Comparison of ENCODE assay signal across 18 cellular contexts in the genomic region with DNA sequence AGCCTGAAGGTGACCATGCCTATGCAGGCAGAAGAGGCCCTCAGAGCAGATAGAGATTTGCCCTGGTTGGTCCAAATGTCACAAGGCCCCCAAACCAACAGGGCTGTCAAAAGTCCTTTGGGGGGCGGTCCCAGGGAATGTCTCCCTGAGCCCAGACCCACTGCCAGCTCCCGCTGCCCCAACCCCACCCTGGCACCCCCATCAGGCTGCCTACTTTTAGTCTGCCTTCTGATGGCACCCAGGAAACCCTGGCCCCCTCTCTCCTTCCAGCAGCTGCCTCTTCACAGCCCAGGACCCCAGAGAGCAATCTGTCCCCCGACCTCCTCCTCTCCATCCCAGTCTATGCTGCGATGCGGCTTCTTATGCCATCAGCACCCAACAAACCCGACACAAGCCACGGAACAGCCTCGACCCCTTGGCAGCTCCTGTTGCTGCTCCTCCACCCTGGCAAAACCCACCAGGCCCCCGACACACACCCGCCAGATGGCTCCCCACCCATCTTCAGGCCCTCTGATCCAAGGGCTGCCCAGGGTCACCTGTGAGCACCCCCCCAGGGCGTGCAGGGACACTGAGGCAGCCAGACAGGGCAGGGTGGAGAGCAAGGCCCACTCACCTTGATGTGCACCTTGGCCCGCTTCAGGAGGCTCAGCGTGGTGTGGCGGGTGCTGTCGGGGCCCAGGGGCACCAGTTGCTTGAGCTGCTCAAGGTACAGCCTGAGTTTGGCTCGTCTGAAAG. TPM values are rescaled to one million over a fixed set of nuclear protein-coding genes. Genes with fewer than 3 reads are reported as not detected.
A peak's percentile ranks its signal among the peaks of the same experiment; 100 is the strongest.
DNase-seq lines count a peak whose midpoint lies in the region; ATAC-seq and TF ChIP-seq lines count a peak whose summit lies in the region.
"Had no signal": no experiment of that assay in that cellular context is flagged by ENCODE, and none has a peak within 500 bp of the region (broad histone marks: within the 10 kb centered on the region; RNA-seq: fewer than 3 reads in every experiment).

No MANE protein-coding gene starts in this region.

- peaks cover 43% of the 10 kb centered on the region for H4K20me1 ChIP-seq in DND-41 (ENCODE audit: insufficient read depth, low read length)
- peaks cover 61% of the 10 kb centered on the region for H4K20me1 ChIP-seq in osteoblast (ENCODE audit: insufficient read depth, low read length)

- no peaks in the 10 kb centered on the region for H3K36me3 Mint-ChIP-seq in activated naive CD4-positive, alpha-beta T cell treated with anti-CD3 and anti-CD28 coated beads, Interleukin-2, amount 50 U/mL, for 72 hours
- H3K36me3 Mint-ChIP-seq: activated naive CD8-positive, alpha-beta T cell; naive B cell had no signal

- H3K4me1 ChIP-seq in DND-41 (ENCODE audit: insufficient read depth, low read length) (no peaks in the 10 kb centered on the region), osteoblast (ENCODE audit: insufficient read depth, low read length) (peaks cover 14% of the 10 kb centered on the region)

- H3K4me2 ChIP-seq in DND-41 (ENCODE audit: insufficient read depth, low read length) (no peak overlapping the region), osteoblast (ENCODE audit: insufficient read depth, low read length) (no peak overlapping the region)

- H3K27ac ChIP-seq in DND-41 (ENCODE audit: low read length): no peak overlapping the region; the same call in 1 of the 2 replicates
- no peak overlapping the region for H3K27ac ChIP-seq in osteoblast (ENCODE audit: low read depth, low read length)

- H2AFZ ChIP-seq in DND-41 (ENCODE audit: low read depth, low read length) (no peak overlapping the region), osteoblast (ENCODE audit: low read length) (no peak overlapping the region)

- H3K9ac ChIP-seq in DND-41 (ENCODE audit: low read depth, low read length): no peak overlapping the region

- no peaks in the 10 kb centered on the region for H3K9me3 ChIP-seq in DND-41 (ENCODE audit: insufficient read depth, low read length, severe bottlenecking)
- H3K9me3 ChIP-seq in osteoblast (ENCODE audit: low read depth, low read length): no peaks in the 10 kb centered on the region

- ATAC-seq in activated CD4-positive, CD25-positive, alpha-beta regulatory T cell treated with anti-CD3 and anti-CD28 coated beads, Interleukin-2, amount 50 U/mL, for 24 hours: no peak
- ATAC-seq in DND-41 (ENCODE audit: insufficient read depth, low read depth): no peak
- ATAC-seq in activated naive CD4-positive, alpha-beta T cell treated with anti-CD3 and anti-CD28 coated beads, Interleukin-2, amount 50 U/mL, for 72 hours: no peak
- ATAC-seq: Panc1, sciatic nerve had no signal

- H3K4me3 ChIP-seq in DND-41 (ENCODE audit: low read depth in 1 of 2, low read length in 2 of 2) (no peak overlapping the region), osteoblast (ENCODE audit: insufficient read depth, low read length) (no peak overlapping the region)

- TF ChIP-seq CTCF in DND-41 (IDR thresholded peaks at IDR 0.05; ENCODE audit: borderline replicate concordance, extremely low read depth, low read length, poor library complexity, severe bottlenecking): no peak
- no peak for TF ChIP-seq CTCF in osteoblast (IDR thresholded peaks at IDR 0.05; ENCODE audit: extremely low read depth, low read depth, low read length)

- H3K27ac Mint-ChIP-seq in activated naive CD4-positive, alpha-beta T cell treated with anti-CD3 and anti-CD28 coated beads, Interleukin-2, amount 50 U/mL, for 72 hours: peak overlapping the region; percentile 80 to 85
- H3K27ac Mint-ChIP-seq: activated CD4-positive, alpha-beta T cell treated with anti-CD3 and anti-CD28 coated beads, Interleukin-2, amount 10 ng/mL, durations not matched to agents 24 days and 14 days; activated naive CD8-positive, alpha-beta T cell had no signal

- H3K79me2 ChIP-seq in DND-41 (ENCODE audit: insufficient read depth, low read length): no peaks in the 10 kb centered on the region
- H3K79me2 ChIP-seq in osteoblast (ENCODE audit: insufficient read depth, low read length): peaks cover 33% of the 10 kb centered on the region

- H3K36me3 ChIP-seq in DND-41 (ENCODE audit: insufficient read depth, low read length): peaks cover 58% of the 10 kb centered on the region
- peaks cover 40% of the 10 kb centered on the region for H3K36me3 ChIP-seq in osteoblast (ENCODE audit: insufficient read depth, low read length)

- H3K9me3 Mint-ChIP-seq in activated naive CD4-positive, alpha-beta T cell treated with anti-CD3 and anti-CD28 coated beads, Interleukin-2, amount 50 U/mL, for 72 hours: no peaks in the 10 kb centered on the region
- H3K9me3 Mint-ChIP-seq: activated CD4-positive, alpha-beta T cell treated with anti-CD3 and anti-CD28 coated beads, Interleukin-2, amount 10 ng/mL, durations not matched to agents 24 days and 14 days; CD4-positive, CD25-positive, alpha-beta regulatory T cell; naive B cell had no signal

- no peaks in the 10 kb centered on the region for H3K27me3 ChIP-seq in DND-41 (ENCODE audit: insufficient read depth, low read length, poor library complexity)
- no peaks in the 10 kb centered on the region for H3K27me3 ChIP-seq in osteoblast (ENCODE audit: insufficient read depth, low read length)

- peak; percentile 21 for DNase-seq in activated CD4-positive, CD25-positive, alpha-beta regulatory T cell treated with anti-CD3 and anti-CD28 coated beads, Interleukin-2, amount 50 U/mL, for 72 hours
- peak; percentile 2 for DNase-seq in DND-41
- DNase-seq in activated naive CD4-positive, alpha-beta T cell treated with anti-CD3 and anti-CD28 coated beads, Interleukin-2, amount 50 U/mL, for 72 hours (ENCODE audit: low spot score in 2 of 2): no peak
- peak; percentile 58 for DNase-seq in osteoblast (ENCODE audit: insufficient read length, low spot score, missing footprints)
- no peak for DNase-seq in NCI-H2029 treated with DMSO at 0.1 percent for 48 hours (lab: John Stamatoyannopoulos, UW)
- DNase-seq in NCI-H526 treated with DMSO at 0.1 percent for 48 hours (lab: John Stamatoyannopoulos, UW): no peak
- DNase-seq in hypothalamus (lab: John Stamatoyannopoulos, UW): no peak
- DNase-seq: activated CD4-positive, alpha-beta T cell treated with anti-CD3 and anti-CD28 coated beads, Interleukin-2, amount 10 ng/mL, durations not matched to agents 24 days and 14 days; GOT3; KBM-7; naive B cell; NCI-H1417; NCI-H446 had no signal

RNA-seq across cellular contexts. Expression of a gene that starts 9.9 kb away (rescaled TPM):
- total RNA-seq in activated naive CD4-positive, alpha-beta T cell treated with anti-CD3 and anti-CD28 coated beads, Interleukin-2, amount 50 U/mL, for 72 hours: 10 to 100 TPM in 1 of 2 donors, 1 to 10 TPM in 1; 5.1 to 10.6 TPM
- 53.3 and 56.8 TPM in 2 replicates for total RNA-seq in osteoblast

RNA-seq across cellular contexts. Expression of a gene that starts 10.0 kb away (rescaled TPM):
- 10 to 100 TPM; 22.1 to 24.9 TPM for total RNA-seq in activated naive CD4-positive, alpha-beta T cell treated with anti-CD3 and anti-CD28 coated beads, Interleukin-2, amount 50 U/mL, for 72 hours
- 8.7 and 9.7 TPM in 2 replicates for total RNA-seq in osteoblast

RNA-seq across cellular contexts. Expression of a gene that starts 10.0 kb away (rescaled TPM):
- total RNA-seq in activated naive CD4-positive, alpha-beta T cell treated with anti-CD3 and anti-CD28 coated beads, Interleukin-2, amount 50 U/mL, for 72 hours: 1 to 10 TPM; 1.8 to 7.3 TPM
- total RNA-seq in osteoblast: 2.9 and 4.1 TPM in 2 replicates

Comparison
In these comparisons a context has a peak if more than half of its experiments do, and no peak if none do; other contexts are left out.
1. DNase-seq: peak in activated CD4-positive, CD25-positive, alpha-beta regulatory T cell treated with anti-CD3 and anti-CD28 coated beads, Interleukin-2, amount 50 U/mL, for 72 hours (single experiment), DND-41 (single experiment) and osteoblast (single experiment); none in activated naive CD4-positive, alpha-beta T cell treated with anti-CD3 and anti-CD28 coated beads, Interleukin-2, amount 50 U/mL, for 72 hours (0 of 2), NCI-H2029 treated with DMSO at 0.1 percent for 48 hours (single experiment), NCI-H526 treated with DMSO at 0.1 percent for 48 hours (single experiment) and hypothalamus (0 of 51).